19 cellular contexts compared by ENCODE assay signal in genomic region chr9:89609426-89610006, GRCh38. TPM values are rescaled to one million over a fixed set of nuclear protein-coding genes. Genes with fewer than 3 reads are reported as not detected.
"Had no signal": no experiment of that assay in that cellular context is flagged by ENCODE, and none has a peak within 500 bp of the region (broad histone marks: within the 10 kb centered on the region; RNA-seq: fewer than 3 reads in every experiment).

No MANE protein-coding gene starts in this region.

- H3K4me3 Mint-ChIP-seq: natural killer cell had no signal

- DNase-seq: cerebellar nuclear complex; colonic mucosa; dermis blood vessel endothelial cell; erythroblast; foreskin keratinocyte; head of caudate nucleus; mammary epithelial cell; natural killer cell; retina; small intestine; stimulated activated CD4-positive, alpha-beta T cell treated with anti-CD3 and anti-CD28 coated beads, Interleukin-12 subunit alpha, Interleukin-12 subunit beta, amount 100 ng/mL, for 4 hours; stimulated activated naive CD4-positive, alpha-beta T cell; stomach; transverse colon had no signal

- H3K36me3 ChIP-seq: colonic mucosa, ovary, prostate gland, stomach, thoracic aorta, transverse colon had no signal

- H3K27ac Mint-ChIP-seq: natural killer cell had no signal

- H3K9me3 Mint-ChIP-seq: natural killer cell, neural crest cell had no signal

- H3K4me3 ChIP-seq: colonic mucosa, hepatocyte, ovary, prostate gland, stomach, thoracic aorta, transverse colon had no signal

- H3K9me3 ChIP-seq: colonic mucosa, ovary, prostate gland, stomach, thoracic aorta, transverse colon had no signal

- H3K27ac ChIP-seq: colonic mucosa, foreskin keratinocyte, hepatocyte, ovary, prostate gland, stomach, thoracic aorta, transverse colon had no signal

- H3K4me1 ChIP-seq: colonic mucosa, foreskin keratinocyte, prostate gland had no signal

- H3K27me3 ChIP-seq: colonic mucosa, hepatocyte, ovary, stomach, transverse colon had no signal

- ATAC-seq: foreskin keratinocyte, natural killer cell had no signal

- H3K36me3 Mint-ChIP-seq: natural killer cell had no signal

RNA-seq across cellular contexts. Expression of gene GADD45G, which starts 4.7 kb away (rescaled TPM):
- total RNA-seq: dermis blood vessel endothelial cell, foreskin keratinocyte had no signal
